Comparison of ENCODE assay signal across 22 cellular contexts in the genomic region with DNA sequence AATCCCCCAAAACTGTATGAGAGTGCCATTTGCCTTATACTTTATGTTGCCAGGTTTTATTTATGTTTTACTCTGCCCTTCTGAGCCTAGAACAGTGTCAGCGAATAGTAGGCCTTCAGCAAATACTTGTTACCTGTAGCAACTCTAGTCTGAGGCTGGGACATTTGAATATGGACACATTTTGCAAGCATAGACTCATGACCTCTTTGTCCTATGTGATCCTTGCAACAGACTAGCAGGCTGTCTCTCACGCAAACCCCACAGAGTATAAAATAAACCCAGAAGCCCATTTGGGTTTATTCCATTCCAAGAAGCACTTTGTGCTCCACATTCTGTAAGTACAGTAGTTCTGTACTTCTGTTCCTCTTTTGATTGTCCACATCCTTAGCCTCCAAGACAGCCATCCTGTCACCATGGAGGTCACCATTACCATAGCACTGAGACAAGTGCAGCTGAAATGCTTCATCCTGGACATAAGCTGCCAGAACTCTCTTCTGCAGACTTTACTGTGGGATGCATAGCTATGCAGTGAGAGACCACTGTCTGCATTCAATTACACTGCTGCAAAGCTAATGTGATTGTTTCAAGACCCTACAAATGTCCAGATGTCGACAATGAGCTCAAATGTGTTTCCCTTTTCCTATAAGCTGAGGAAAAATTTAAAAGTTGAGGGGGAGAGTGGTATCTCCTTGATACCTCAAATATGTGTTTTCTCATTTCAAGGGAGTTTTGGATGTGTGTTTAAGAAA.
DNase-seq lines count a peak whose midpoint lies in the region; ATAC-seq and TF ChIP-seq lines count a peak whose summit lies in the region.
"Had no signal": no experiment of that assay in that cellular context is flagged by ENCODE, and none has a peak within 500 bp of the region (broad histone marks: within the 10 kb centered on the region; RNA-seq: fewer than 3 reads in every experiment).

No MANE protein-coding gene starts in this region.

- H3K27me3 ChIP-seq in SK-N-SH (ENCODE audit: insufficient read depth): no peaks in the 10 kb centered on the region
- H3K27me3 ChIP-seq in adipocyte (replicated peaks; ENCODE audit: control insufficient read depth, insufficient read depth, low read length): no peaks in the 10 kb centered on the region
- no peaks in the 10 kb centered on the region for H3K27me3 ChIP-seq in HAP-1 (ENCODE audit: low read depth)
- H3K27me3 ChIP-seq: BLaER1 had no signal

- H3K4me1 Mint-ChIP-seq in progenitor cell of endocrine pancreas (ENCODE audit: low read depth) (peaks cover 1% of the 10 kb centered on the region), mesothelial cell of epicardium (peaks cover 6% of the 10 kb centered on the region)
- H3K4me1 Mint-ChIP-seq: B cell; CD4-positive, CD25-positive, alpha-beta regulatory T cell had no signal

- H3K9me3 ChIP-seq in SK-N-SH (no peaks in the 10 kb centered on the region), adipocyte (ENCODE audit: control insufficient read depth, low read length) (no peaks in the 10 kb centered on the region), HAP-1 (no peaks in the 10 kb centered on the region)
- H3K9me3 ChIP-seq: BLaER1, Caco-2 had no signal

- no peaks in the 10 kb centered on the region for H4K20me1 ChIP-seq in SK-N-SH (ENCODE audit: insufficient read depth)
- H4K20me1 ChIP-seq: BLaER1 had no signal

- in situ Hi-C loops in HAP-1 (cut with MboI; ENCODE audit: low sequenced_read_pairs): no loop called here

- H3K4me1 ChIP-seq in SK-N-SH (ENCODE audit: control insufficient read depth in 1 of 2, insufficient read depth in 2 of 2, low read depth in 1 of 2, low read length in 1 of 2) (no peaks in the 10 kb centered on the region; a peak in 1 of 4 replicates), adipocyte (ENCODE audit: control insufficient read depth, insufficient read depth, low read length) (peaks cover 14% of the 10 kb centered on the region), HAP-1 (no peaks in the 10 kb centered on the region)
- H3K4me1 ChIP-seq: BLaER1, Caco-2 had no signal

- TF ChIP-seq RAD21 in SK-N-SH (IDR thresholded peaks at IDR 0.05; ENCODE audit: low read length): no peak

- H2AFZ ChIP-seq in SK-N-SH (ENCODE audit: low read depth): no peak overlapping the region
- H2AFZ ChIP-seq: GM23248 had no signal

- H3K27me3 Mint-ChIP-seq in progenitor cell of endocrine pancreas (peaks cover 2% of the 10 kb centered on the region), mesothelial cell of epicardium (ENCODE audit: low read depth) (no peaks in the 10 kb centered on the region)
- H3K27me3 Mint-ChIP-seq: B cell; CD4-positive, CD25-positive, alpha-beta regulatory T cell had no signal

- H3K4me3 Mint-ChIP-seq in progenitor cell of endocrine pancreas (ENCODE audit: low read depth) (no peak overlapping the region), mesothelial cell of epicardium (no peak overlapping the region)
- H3K4me3 Mint-ChIP-seq: B cell; CD4-positive, CD25-positive, alpha-beta regulatory T cell; CD8-positive, alpha-beta T cell; H9 had no signal

- 24% methylated on average over 3 of the region's 3 CpGs for WGBS in SK-N-SH (ENCODE audit: low lambda C conversion rate)

- no peak overlapping the region for H3K27ac ChIP-seq in SK-N-SH (ENCODE audit: low read depth in 2 of 2, low read length in 1 of 2)
- H3K27ac ChIP-seq: 22Rv1, BLaER1, C4-2B, GM23248 had no signal

- no peak overlapping the region for H3K9ac ChIP-seq in SK-N-SH
- no peak overlapping the region for H3K9ac ChIP-seq in adipocyte (ENCODE audit: low read length)
- H3K9ac ChIP-seq: BLaER1, GM23248 had no signal

- H3K4me3 ChIP-seq in SK-N-SH (ENCODE audit: low read depth in 2 of 2, low read length in 1 of 2) (no peak overlapping the region), adipocyte (ENCODE audit: low read length) (no peak overlapping the region), HAP-1 (no peak overlapping the region)
- H3K4me3 ChIP-seq: BLaER1, GM12878, GM23248 had no signal

- H3K36me3 ChIP-seq in SK-N-SH (replicated peaks in 1 of 2; ENCODE audit: control insufficient read depth in 1 of 2, insufficient read depth in 2 of 2, low read length in 1 of 2) (no peaks in the 10 kb centered on the region), adipocyte (ENCODE audit: control insufficient read depth, insufficient read depth, low read length, severe bottlenecking) (no peaks in the 10 kb centered on the region), HAP-1 (replicated peaks) (no peaks in the 10 kb centered on the region)
- H3K36me3 ChIP-seq: BLaER1 had no signal

- H3F3A ChIP-seq in SK-N-SH (replicated peaks; ENCODE audit: insufficient read depth): no peaks in the 10 kb centered on the region

- H3K9me3 Mint-ChIP-seq in progenitor cell of endocrine pancreas (ENCODE audit: low read depth): no peaks in the 10 kb centered on the region
- no peaks in the 10 kb centered on the region for H3K9me3 Mint-ChIP-seq in mesothelial cell of epicardium
- H3K9me3 Mint-ChIP-seq: H9 had no signal

- H3K27ac Mint-ChIP-seq in progenitor cell of endocrine pancreas (peak overlapping the region; percentile 19), mesothelial cell of epicardium (no peak overlapping the region)
- H3K27ac Mint-ChIP-seq: B cell; CD4-positive, CD25-positive, alpha-beta regulatory T cell; CD8-positive, alpha-beta T cell; H9 had no signal

- H3K4me2 ChIP-seq in SK-N-SH: no peak overlapping the region
- H3K4me2 ChIP-seq: BLaER1 had no signal

- H3K9me2 ChIP-seq in SK-N-SH: no peaks in the 10 kb centered on the region

- POLR2A ChIA-PET in SK-N-SH (lab: Yijun Ruan, JAX): no interaction called here

- no peak for TF ChIP-seq EP300 in SK-N-SH (IDR thresholded peaks at IDR 0.05; ENCODE audit: borderline replicate concordance in 1 of 2, low read depth in 1 of 2, low read length in 1 of 2)

- no peak for DNase-seq in SK-N-SH
- peak; percentile 49 for DNase-seq in adipocyte (ENCODE audit: low read depth)
- DNase-seq in left kidney (ENCODE audit: low read depth, low spot score): peak; percentile 17
- DNase-seq in progenitor cell of endocrine pancreas (ENCODE audit: low spot score, unreplicated experiment): no peak
- no peak for DNase-seq in mesothelial cell of epicardium (ENCODE audit: low spot score in 2 of 2, unreplicated experiment in 2 of 2)
- DNase-seq in DMS153 treated with DMSO at 0.1 percent for 48 hours (lab: John Stamatoyannopoulos, UW; ENCODE audit: unreplicated experiment): no peak
- no peak for DNase-seq in HAP-1 (ENCODE audit: low spot score in 2 of 2)
- DNase-seq: Caco-2; CD4-positive, CD25-positive, alpha-beta regulatory T cell; CD8-positive, alpha-beta T cell; DMS153; DMS79; EL; GDM1; GM23248; H9 had no signal

- no peaks in the 10 kb centered on the region for H3K79me2 ChIP-seq in SK-N-SH (ENCODE audit: insufficient read depth)

- no peaks in the 10 kb centered on the region for H3K36me3 Mint-ChIP-seq in progenitor cell of endocrine pancreas (ENCODE audit: insufficient read depth)
- no peaks in the 10 kb centered on the region for H3K36me3 Mint-ChIP-seq in mesothelial cell of epicardium
- H3K36me3 Mint-ChIP-seq: CD4-positive, CD25-positive, alpha-beta regulatory T cell; CD8-positive, alpha-beta T cell had no signal

- TF ChIP-seq CTCF in SK-N-SH (IDR thresholded peaks at IDR 0.05): no peak
- no peak for TF ChIP-seq CTCF in progenitor cell of endocrine pancreas (IDR thresholded peaks at IDR 0.05; ENCODE audit: unreplicated experiment)
- TF ChIP-seq CTCF in mesothelial cell of epicardium (IDR thresholded peaks at IDR 0.05; ENCODE audit: unreplicated experiment): no peak

- CTCF ChIA-PET in SK-N-SH (lab: Yijun Ruan, JAX): no interaction called here

- no peak for ATAC-seq in SK-N-SH treated with all-trans-retinoic acid at 6 μM for 48 hours
- ATAC-seq: CD8-positive, alpha-beta T cell; GM12878 had no signal

TF ChIP-seq in SK-N-SH, 30 proteins besides CTCF, POLR2A, EP300 and RAD21:
- no peak for TF ChIP-seq SIN3A (IDR thresholded peaks at IDR 0.05; ENCODE audit: borderline replicate concordance, low read depth, low read length)
- no peak for TF ChIP-seq JUND (IDR thresholded peaks at IDR 0.05)
- no peak for TF ChIP-seq FOXJ3 (CRISPR knock-in tag; IDR thresholded peaks at IDR 0.05)
- 0 out of 2 replicates have a peak, but pooled peaks have one; percentile 54 for TF ChIP-seq RCOR1 (IDR thresholded peaks at IDR 0.05; ENCODE audit: low read length)
TF ChIP-seq in SK-N-SH: peak in this region for 1.

TF ChIP-seq in SK-N-SH treated with all-trans-retinoic acid at 6 μM for 48 hours, 23 proteins besides CTCF, POLR2A, EP300 and RAD21 (continues in another document):
- TF ChIP-seq CSDC2 (CRISPR knock-in tag; IDR thresholded peaks at IDR 0.05): no peak
- TF ChIP-seq ZFP30 (CRISPR knock-in tag; IDR thresholded peaks at IDR 0.05): no peak
- TF ChIP-seq, protein P1, sequence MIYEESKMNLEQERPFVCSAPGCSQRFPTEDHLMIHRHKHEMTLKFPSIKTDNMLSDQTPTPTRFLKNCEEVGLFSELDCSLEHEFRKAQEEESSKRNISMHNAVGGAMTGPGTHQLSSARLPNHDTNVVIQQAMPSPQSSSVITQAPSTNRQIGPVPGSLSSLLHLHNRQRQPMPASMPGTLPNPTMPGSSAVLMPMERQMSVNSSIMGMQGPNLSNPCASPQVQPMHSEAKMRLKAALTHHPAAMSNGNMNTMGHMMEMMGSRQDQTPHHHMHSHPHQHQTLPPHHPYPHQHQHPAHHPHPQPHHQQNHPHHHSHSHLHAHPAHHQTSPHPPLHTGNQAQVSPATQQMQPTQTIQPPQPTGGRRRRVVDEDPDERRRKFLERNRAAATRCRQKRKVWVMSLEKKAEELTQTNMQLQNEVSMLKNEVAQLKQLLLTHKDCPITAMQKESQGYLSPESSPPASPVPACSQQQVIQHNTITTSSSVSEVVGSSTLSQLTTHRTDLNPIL (CRISPR knock-in tag; IDR thresholded peaks at IDR 0.05; ENCODE audit: low read depth): no peak
- TF ChIP-seq BACH2 (CRISPR knock-in tag; IDR thresholded peaks at IDR 0.05; ENCODE audit: borderline replicate concordance): no peak
- TF ChIP-seq, protein P2, sequence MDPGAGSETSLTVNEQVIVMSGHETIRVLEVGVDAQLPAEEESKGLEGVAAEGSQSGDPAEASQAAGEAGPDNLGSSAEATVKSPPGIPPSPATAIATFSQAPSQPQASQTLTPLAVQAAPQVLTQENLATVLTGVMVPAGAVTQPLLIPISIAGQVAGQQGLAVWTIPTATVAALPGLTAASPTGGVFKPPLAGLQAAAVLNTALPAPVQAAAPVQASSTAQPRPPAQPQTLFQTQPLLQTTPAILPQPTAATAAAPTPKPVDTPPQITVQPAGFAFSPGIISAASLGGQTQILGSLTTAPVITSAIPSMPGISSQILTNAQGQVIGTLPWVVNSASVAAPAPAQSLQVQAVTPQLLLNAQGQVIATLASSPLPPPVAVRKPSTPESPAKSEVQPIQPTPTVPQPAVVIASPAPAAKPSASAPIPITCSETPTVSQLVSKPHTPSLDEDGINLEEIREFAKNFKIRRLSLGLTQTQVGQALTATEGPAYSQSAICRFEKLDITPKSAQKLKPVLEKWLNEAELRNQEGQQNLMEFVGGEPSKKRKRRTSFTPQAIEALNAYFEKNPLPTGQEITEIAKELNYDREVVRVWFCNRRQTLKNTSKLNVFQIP (CRISPR knock-in tag; IDR thresholded peaks at IDR 0.05; ENCODE audit: borderline replicate concordance, low read depth): no peak
- TF ChIP-seq ESRRG (CRISPR knock-in tag; IDR thresholded peaks at IDR 0.05): no peak
- TF ChIP-seq TCF4 (CRISPR knock-in tag; IDR thresholded peaks at IDR 0.05; ENCODE audit: borderline replicate concordance): no peak
- no peak for TF ChIP-seq ZFP3 (CRISPR knock-in tag; IDR thresholded peaks at IDR 0.05)
- no peak for TF ChIP-seq ZNF8 (CRISPR knock-in tag; IDR thresholded peaks at IDR 0.05)

Comparison
In these comparisons a context has a peak if more than half of its experiments do, and no peak if none do; other contexts are left out.
1. DNase-seq: peak in adipocyte (single experiment) and left kidney (single experiment); none in SK-N-SH (single experiment), progenitor cell of endocrine pancreas (single experiment), mesothelial cell of epicardium (0 of 2), DMS153 treated with DMSO at 0.1 percent for 48 hours (single experiment) and HAP-1 (0 of 2).